17 cellular contexts compared by ENCODE assay signal in the genomic region with DNA sequence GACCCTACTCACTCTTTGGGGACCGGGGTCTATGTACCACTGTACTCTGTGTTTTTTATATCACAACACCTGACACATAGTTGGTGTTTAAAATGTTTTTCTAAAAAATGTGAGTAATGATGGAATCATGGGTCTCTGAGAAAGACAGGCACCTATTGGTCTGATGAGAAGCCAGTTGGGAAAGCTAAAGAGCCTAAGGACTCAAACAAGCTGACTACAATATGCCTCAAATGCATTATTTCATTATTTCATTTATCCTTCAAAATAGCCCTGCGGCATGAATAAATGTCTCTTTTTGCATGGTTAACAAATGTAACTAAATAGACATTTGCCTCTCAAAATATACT.
DNase-seq lines count a peak whose midpoint lies in the region; ATAC-seq and TF ChIP-seq lines count a peak whose summit lies in the region.
"Had no signal": no experiment of that assay in that cellular context is flagged by ENCODE, and none has a peak within 500 bp of the region (broad histone marks: within the 10 kb centered on the region; RNA-seq: fewer than 3 reads in every experiment).

No MANE protein-coding gene starts in this region.

- H3K4me1 ChIP-seq in trophoblast cell (ENCODE audit: control insufficient read depth in 1 of 2, insufficient read depth in 2 of 2, low read length in 2 of 2), result no peaks in the 10 kb centered on the region

- H3K27ac Mint-ChIP-seq in osteocyte (ENCODE audit: unreplicated experiment), result peak overlapping the region; percentile 76
- no peak overlapping the region for H3K27ac Mint-ChIP-seq in stimulated activated naive CD8-positive, alpha-beta T cell treated with anti-CD3 and anti-CD28 coated beads, Interleukin-15, amount 100 ng/mL, for 72 hours
- H3K27ac Mint-ChIP-seq: CD14-positive monocyte had no signal

- ATAC-seq in stimulated activated naive CD8-positive, alpha-beta T cell treated with anti-CD3 and anti-CD28 coated beads, Interleukin-15, amount 100 ng/mL, for 72 hours, result no peak

- H3K79me1 ChIP-seq in trophoblast cell (ENCODE audit: low read length), result no peaks in the 10 kb centered on the region

- H3K23ac ChIP-seq in trophoblast cell (ENCODE audit: low read length), result no peak overlapping the region

- H3K27me3 Mint-ChIP-seq in osteocyte (ENCODE audit: unreplicated experiment), result no peaks in the 10 kb centered on the region
- no peaks in the 10 kb centered on the region for H3K27me3 Mint-ChIP-seq in stimulated activated naive CD8-positive, alpha-beta T cell treated with anti-CD3 and anti-CD28 coated beads, Interleukin-15, amount 100 ng/mL, for 72 hours

- no peak overlapping the region for H3K4me2 ChIP-seq in trophoblast cell (ENCODE audit: low read length)
- H3K4me2 ChIP-seq: PC-9 had no signal

- no peak overlapping the region for H3K9ac ChIP-seq in trophoblast cell (ENCODE audit: low read length)

- no peaks in the 10 kb centered on the region for H3K79me2 ChIP-seq in trophoblast cell (ENCODE audit: control insufficient read depth, insufficient read depth, low read length, poor library complexity)

- no peaks in the 10 kb centered on the region for H3K27me3 ChIP-seq in trophoblast cell (ENCODE audit: insufficient read depth, low read length)

- no peaks in the 10 kb centered on the region for H3K36me3 Mint-ChIP-seq in osteocyte (ENCODE audit: unreplicated experiment)
- H3K36me3 Mint-ChIP-seq: CD14-positive monocyte had no signal

- WGBS in trophoblast cell (ENCODE audit: extremely low coverage, insufficient coverage, insufficient read length), result no CpG with 5 or more reads among the region's 2 CpGs

- H3K4me1 Mint-ChIP-seq in osteocyte (ENCODE audit: unreplicated experiment), result peaks cover 34% of the 10 kb centered on the region
- no peaks in the 10 kb centered on the region for H3K4me1 Mint-ChIP-seq in stimulated activated naive CD8-positive, alpha-beta T cell treated with anti-CD3 and anti-CD28 coated beads, Interleukin-15, amount 100 ng/mL, for 72 hours
- H3K4me1 Mint-ChIP-seq: CD14-positive monocyte had no signal

- H2AFZ ChIP-seq in trophoblast cell (ENCODE audit: insufficient read depth, low read length, poor library complexity), result no peak overlapping the region
- H2AFZ ChIP-seq: PC-9 had no signal

- no peak overlapping the region for H2BK5ac ChIP-seq in trophoblast cell (ENCODE audit: low read depth, low read length, poor library complexity)

- H4K8ac ChIP-seq in trophoblast cell (ENCODE audit: low read depth, low read length), result no peak overlapping the region

- H3K4me3 ChIP-seq in epithelial cell of esophagus (ENCODE audit: low read length), result no peak overlapping the region
- H3K4me3 ChIP-seq in trophoblast cell (ENCODE audit: low read depth, low read length), result no peak overlapping the region
- H3K4me3 ChIP-seq: PC-9 had no signal

- no peak overlapping the region for H3K4ac ChIP-seq in trophoblast cell (ENCODE audit: low read depth, low read length)

- no peaks in the 10 kb centered on the region for H3K9me3 ChIP-seq in trophoblast cell (ENCODE audit: insufficient read depth, low read depth, low read length)

- no peaks in the 10 kb centered on the region for H3K36me3 ChIP-seq in trophoblast cell (ENCODE audit: control insufficient read depth in 1 of 2, insufficient read depth in 2 of 2, low read length in 2 of 2)

- H2BK120ac ChIP-seq in trophoblast cell (ENCODE audit: insufficient read depth, low read length, poor library complexity), result no peak overlapping the region

- H3K27ac ChIP-seq in trophoblast cell (ENCODE audit: low read depth, low read length), result no peak overlapping the region
- H3K27ac ChIP-seq: PC-9, RWPE1 had no signal

- H3K9me3 Mint-ChIP-seq in osteocyte (ENCODE audit: unreplicated experiment), result no peaks in the 10 kb centered on the region
- no peaks in the 10 kb centered on the region for H3K9me3 Mint-ChIP-seq in stimulated activated naive CD8-positive, alpha-beta T cell treated with anti-CD3 and anti-CD28 coated beads, Interleukin-15, amount 100 ng/mL, for 72 hours

- no peak overlapping the region for H2AK5ac ChIP-seq in trophoblast cell (ENCODE audit: low read length)

- DNase-seq in HCEC 1CT (peak; percentile 60), NCI-H526 treated with DMSO at 0.1 percent for 48 hours (lab: John Stamatoyannopoulos, UW) (peak; percentile 38), epithelial cell of esophagus (ENCODE audit: low read depth) (peak; percentile 12), osteocyte (ENCODE audit: extremely low spot score, unreplicated experiment) (no peak), trophoblast cell (no peak)
- DNase-seq in effector CD8-positive, alpha-beta T cell (lab: John Stamatoyannopoulos, UW), result no peak
- no peak for DNase-seq in stimulated activated naive CD8-positive, alpha-beta T cell treated with anti-CD3 and anti-CD28 coated beads, Interleukin-15, amount 100 ng/mL, for 72 hours
- DNase-seq: GF-D8, H7, MM.1S, NCI-H1092, NCI-H1436 treated with DMSO at 0.1 percent for 48 hours, NCI-H2081, NCI-H82 had no signal

- no peak overlapping the region for H3K4me3 Mint-ChIP-seq in osteocyte (ENCODE audit: unreplicated experiment)
- H3K4me3 Mint-ChIP-seq in stimulated activated naive CD8-positive, alpha-beta T cell treated with anti-CD3 and anti-CD28 coated beads, Interleukin-15, amount 100 ng/mL, for 72 hours, result no peak overlapping the region
- H3K4me3 Mint-ChIP-seq: CD14-positive monocyte had no signal

- no peak overlapping the region for H3K18ac ChIP-seq in trophoblast cell (ENCODE audit: low read length)

- H4K91ac ChIP-seq in trophoblast cell (ENCODE audit: low read depth, low read length), result no peak overlapping the region

- H4K12ac ChIP-seq in trophoblast cell (ENCODE audit: low read depth, low read length), result no peak overlapping the region

- no peak for TF ChIP-seq CTCF in epithelial cell of esophagus (IDR thresholded peaks at IDR 0.05; ENCODE audit: insufficient read depth, low read depth, low read length, missing control alignments)
- no peak for TF ChIP-seq CTCF in osteocyte (IDR thresholded peaks at IDR 0.05)

- no peak overlapping the region for H2BK12ac ChIP-seq in trophoblast cell (ENCODE audit: low read length)

- H3K14ac ChIP-seq in trophoblast cell (ENCODE audit: low read length), result no peak overlapping the region

Comparison
In these comparisons a context has a peak if more than half of its experiments do, and no peak if none do; other contexts are left out.
1. DNase-seq: peak in HCEC 1CT (single experiment), NCI-H526 treated with DMSO at 0.1 percent for 48 hours (single experiment) and epithelial cell of esophagus (single experiment); none in osteocyte (single experiment), effector CD8-positive, alpha-beta T cell (single experiment), stimulated activated naive CD8-positive, alpha-beta T cell treated with anti-CD3 and anti-CD28 coated beads, Interleukin-15, amount 100 ng/mL, for 72 hours (0 of 2) and trophoblast cell (0 of 2).